In the genomic region with DNA sequence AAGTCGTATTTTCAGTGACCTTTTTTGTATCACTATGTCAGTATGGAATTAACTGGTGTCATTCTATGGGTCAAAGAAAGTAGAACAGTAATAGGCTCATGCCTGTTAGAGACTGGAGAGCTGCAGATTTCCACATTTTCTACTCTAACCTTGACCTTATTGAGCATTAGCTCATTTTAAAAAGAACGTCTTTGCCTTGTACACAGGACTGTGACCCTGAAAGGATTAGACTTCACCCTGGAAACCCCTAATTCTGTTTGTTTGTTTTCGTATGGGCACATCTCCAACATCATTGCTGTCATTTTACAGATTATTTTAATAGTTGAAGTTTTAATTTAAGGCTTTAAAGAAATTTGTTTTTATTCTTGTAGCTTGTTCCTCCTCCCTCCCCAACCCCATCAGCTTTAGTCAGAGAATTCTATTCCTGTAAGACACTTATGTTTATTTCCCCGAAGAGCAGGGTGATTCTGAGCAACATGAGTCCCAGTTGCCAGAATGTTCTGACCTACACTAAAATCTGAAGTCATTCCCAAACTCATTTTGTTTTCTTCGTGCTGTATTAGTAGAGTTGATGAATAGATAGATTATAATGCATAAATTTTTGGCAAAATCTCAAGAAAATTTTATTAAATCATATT, we compare ENCODE assay signal across 1 cellular context.
TF ChIP-seq lines count a peak whose summit lies in the region.

No MANE protein-coding gene starts in this region.

TF ChIP-seq in HepG2, 621 proteins besides CTCF, POLR2A, EP300 and RAD21 (continued from another document and continues in another):
- TF ChIP-seq, protein P1, sequence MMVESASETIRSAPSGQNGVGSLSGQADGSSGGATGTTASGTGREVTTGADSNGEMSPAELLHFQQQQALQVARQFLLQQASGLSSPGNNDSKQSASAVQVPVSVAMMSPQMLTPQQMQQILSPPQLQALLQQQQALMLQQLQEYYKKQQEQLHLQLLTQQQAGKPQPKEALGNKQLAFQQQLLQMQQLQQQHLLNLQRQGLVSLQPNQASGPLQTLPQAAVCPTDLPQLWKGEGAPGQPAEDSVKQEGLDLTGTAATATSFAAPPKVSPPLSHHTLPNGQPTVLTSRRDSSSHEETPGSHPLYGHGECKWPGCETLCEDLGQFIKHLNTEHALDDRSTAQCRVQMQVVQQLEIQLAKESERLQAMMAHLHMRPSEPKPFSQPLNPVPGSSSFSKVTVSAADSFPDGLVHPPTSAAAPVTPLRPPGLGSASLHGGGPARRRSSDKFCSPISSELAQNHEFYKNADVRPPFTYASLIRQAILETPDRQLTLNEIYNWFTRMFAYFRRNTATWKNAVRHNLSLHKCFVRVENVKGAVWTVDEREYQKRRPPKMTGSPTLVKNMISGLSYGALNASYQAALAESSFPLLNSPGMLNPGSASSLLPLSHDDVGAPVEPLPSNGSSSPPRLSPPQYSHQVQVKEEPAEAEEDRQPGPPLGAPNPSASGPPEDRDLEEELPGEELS (CRISPR knock-in tag; IDR thresholded peaks at IDR 0.05) = peak; percentile 17; the same call in 1 of the 2 replicates
- TF ChIP-seq KLF12 (CRISPR knock-in tag; IDR thresholded peaks at IDR 0.05; ENCODE audit: borderline replicate concordance) (peak; percentile 46; the same call in 1 of the 2 replicates), ZNF496 (CRISPR knock-in tag; IDR thresholded peaks at IDR 0.05; ENCODE audit: insufficient replicate concordance) (no peak), RBM39 (IDR thresholded peaks at IDR 0.05; ENCODE audit: low read depth, low read length, poor library complexity, severe bottlenecking) (no peak), KLF15 (CRISPR knock-in tag; IDR thresholded peaks at IDR 0.05; ENCODE audit: borderline replicate concordance) (no peak), SNAI1 (CRISPR knock-in tag; IDR thresholded peaks at IDR 0.05; ENCODE audit: borderline replicate concordance) (no peak), ZNF746 (CRISPR knock-in tag; IDR thresholded peaks at IDR 0.05) (no peak), POGZ (CRISPR knock-in tag; IDR thresholded peaks at IDR 0.05) (peak; percentile 38), NR2F6 (IDR thresholded peaks at IDR 0.05) (peak; percentile 78), NR2F6 (CRISPR knock-in tag; IDR thresholded peaks at IDR 0.05) (peak; percentile 77), DR1 (CRISPR knock-in tag; IDR thresholded peaks at IDR 0.05) (no peak), FOXA3 (CRISPR knock-in tag; IDR thresholded peaks at IDR 0.05) (peak; percentile 65), MEIS2 (CRISPR knock-in tag; IDR thresholded peaks at IDR 0.05) (no peak), ZNF430 (CRISPR knock-in tag; IDR thresholded peaks at IDR 0.05) (no peak)
- TF ChIP-seq, protein P2, sequence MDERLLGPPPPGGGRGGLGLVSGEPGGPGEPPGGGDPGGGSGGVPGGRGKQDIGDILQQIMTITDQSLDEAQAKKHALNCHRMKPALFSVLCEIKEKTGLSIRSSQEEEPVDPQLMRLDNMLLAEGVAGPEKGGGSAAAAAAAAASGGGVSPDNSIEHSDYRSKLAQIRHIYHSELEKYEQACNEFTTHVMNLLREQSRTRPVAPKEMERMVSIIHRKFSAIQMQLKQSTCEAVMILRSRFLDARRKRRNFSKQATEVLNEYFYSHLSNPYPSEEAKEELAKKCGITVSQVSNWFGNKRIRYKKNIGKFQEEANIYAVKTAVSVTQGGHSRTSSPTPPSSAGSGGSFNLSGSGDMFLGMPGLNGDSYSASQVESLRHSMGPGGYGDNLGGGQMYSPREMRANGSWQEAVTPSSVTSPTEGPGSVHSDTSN (CRISPR knock-in tag; IDR thresholded peaks at IDR 0.05) = no peak
- TF ChIP-seq, protein P3, sequence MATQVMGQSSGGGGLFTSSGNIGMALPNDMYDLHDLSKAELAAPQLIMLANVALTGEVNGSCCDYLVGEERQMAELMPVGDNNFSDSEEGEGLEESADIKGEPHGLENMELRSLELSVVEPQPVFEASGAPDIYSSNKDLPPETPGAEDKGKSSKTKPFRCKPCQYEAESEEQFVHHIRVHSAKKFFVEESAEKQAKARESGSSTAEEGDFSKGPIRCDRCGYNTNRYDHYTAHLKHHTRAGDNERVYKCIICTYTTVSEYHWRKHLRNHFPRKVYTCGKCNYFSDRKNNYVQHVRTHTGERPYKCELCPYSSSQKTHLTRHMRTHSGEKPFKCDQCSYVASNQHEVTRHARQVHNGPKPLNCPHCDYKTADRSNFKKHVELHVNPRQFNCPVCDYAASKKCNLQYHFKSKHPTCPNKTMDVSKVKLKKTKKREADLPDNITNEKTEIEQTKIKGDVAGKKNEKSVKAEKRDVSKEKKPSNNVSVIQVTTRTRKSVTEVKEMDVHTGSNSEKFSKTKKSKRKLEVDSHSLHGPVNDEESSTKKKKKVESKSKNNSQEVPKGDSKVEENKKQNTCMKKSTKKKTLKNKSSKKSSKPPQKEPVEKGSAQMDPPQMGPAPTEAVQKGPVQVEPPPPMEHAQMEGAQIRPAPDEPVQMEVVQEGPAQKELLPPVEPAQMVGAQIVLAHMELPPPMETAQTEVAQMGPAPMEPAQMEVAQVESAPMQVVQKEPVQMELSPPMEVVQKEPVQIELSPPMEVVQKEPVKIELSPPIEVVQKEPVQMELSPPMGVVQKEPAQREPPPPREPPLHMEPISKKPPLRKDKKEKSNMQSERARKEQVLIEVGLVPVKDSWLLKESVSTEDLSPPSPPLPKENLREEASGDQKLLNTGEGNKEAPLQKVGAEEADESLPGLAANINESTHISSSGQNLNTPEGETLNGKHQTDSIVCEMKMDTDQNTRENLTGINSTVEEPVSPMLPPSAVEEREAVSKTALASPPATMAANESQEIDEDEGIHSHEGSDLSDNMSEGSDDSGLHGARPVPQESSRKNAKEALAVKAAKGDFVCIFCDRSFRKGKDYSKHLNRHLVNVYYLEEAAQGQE (IDR thresholded peaks at IDR 0.05; ENCODE audit: borderline replicate concordance in 1 of 2, low read depth in 1 of 2, low read length in 2 of 2) = no peak
- TF ChIP-seq, protein P4, sequence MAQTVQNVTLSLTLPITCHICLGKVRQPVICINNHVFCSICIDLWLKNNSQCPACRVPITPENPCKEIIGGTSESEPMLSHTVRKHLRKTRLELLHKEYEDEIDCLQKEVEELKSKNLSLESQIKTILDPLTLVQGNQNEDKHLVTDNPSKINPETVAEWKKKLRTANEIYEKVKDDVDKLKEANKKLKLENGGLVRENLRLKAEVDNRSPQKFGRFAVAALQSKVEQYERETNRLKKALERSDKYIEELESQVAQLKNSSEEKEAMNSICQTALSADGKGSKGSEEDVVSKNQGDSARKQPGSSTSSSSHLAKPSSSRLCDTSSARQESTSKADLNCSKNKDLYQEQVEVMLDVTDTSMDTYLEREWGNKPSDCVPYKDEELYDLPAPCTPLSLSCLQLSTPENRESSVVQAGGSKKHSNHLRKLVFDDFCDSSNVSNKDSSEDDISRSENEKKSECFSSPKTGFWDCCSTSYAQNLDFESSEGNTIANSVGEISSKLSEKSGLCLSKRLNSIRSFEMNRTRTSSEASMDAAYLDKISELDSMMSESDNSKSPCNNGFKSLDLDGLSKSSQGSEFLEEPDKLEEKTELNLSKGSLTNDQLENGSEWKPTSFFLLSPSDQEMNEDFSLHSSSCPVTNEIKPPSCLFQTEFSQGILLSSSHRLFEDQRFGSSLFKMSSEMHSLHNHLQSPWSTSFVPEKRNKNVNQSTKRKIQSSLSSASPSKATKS (CRISPR knock-in tag; IDR thresholded peaks at IDR 0.05) = no peak
- TF ChIP-seq, protein P5, sequence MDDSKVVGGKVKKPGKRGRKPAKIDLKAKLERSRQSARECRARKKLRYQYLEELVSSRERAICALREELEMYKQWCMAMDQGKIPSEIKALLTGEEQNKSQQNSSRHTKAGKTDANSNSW (CRISPR knock-in tag; IDR thresholded peaks at IDR 0.05; ENCODE audit: borderline replicate concordance) = no peak
- TF ChIP-seq, protein P6, sequence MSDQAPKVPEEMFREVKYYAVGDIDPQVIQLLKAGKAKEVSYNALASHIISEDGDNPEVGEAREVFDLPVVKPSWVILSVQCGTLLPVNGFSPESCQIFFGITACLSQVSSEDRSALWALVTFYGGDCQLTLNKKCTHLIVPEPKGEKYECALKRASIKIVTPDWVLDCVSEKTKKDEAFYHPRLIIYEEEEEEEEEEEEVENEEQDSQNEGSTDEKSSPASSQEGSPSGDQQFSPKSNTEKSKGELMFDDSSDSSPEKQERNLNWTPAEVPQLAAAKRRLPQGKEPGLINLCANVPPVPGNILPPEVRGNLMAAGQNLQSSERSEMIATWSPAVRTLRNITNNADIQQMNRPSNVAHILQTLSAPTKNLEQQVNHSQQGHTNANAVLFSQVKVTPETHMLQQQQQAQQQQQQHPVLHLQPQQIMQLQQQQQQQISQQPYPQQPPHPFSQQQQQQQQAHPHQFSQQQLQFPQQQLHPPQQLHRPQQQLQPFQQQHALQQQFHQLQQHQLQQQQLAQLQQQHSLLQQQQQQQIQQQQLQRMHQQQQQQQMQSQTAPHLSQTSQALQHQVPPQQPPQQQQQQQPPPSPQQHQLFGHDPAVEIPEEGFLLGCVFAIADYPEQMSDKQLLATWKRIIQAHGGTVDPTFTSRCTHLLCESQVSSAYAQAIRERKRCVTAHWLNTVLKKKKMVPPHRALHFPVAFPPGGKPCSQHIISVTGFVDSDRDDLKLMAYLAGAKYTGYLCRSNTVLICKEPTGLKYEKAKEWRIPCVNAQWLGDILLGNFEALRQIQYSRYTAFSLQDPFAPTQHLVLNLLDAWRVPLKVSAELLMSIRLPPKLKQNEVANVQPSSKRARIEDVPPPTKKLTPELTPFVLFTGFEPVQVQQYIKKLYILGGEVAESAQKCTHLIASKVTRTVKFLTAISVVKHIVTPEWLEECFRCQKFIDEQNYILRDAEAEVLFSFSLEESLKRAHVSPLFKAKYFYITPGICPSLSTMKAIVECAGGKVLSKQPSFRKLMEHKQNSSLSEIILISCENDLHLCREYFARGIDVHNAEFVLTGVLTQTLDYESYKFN (CRISPR knock-in tag; conservative IDR thresholded peaks at IDR 0.05) = peak; percentile 73
- TF ChIP-seq, protein P7, sequence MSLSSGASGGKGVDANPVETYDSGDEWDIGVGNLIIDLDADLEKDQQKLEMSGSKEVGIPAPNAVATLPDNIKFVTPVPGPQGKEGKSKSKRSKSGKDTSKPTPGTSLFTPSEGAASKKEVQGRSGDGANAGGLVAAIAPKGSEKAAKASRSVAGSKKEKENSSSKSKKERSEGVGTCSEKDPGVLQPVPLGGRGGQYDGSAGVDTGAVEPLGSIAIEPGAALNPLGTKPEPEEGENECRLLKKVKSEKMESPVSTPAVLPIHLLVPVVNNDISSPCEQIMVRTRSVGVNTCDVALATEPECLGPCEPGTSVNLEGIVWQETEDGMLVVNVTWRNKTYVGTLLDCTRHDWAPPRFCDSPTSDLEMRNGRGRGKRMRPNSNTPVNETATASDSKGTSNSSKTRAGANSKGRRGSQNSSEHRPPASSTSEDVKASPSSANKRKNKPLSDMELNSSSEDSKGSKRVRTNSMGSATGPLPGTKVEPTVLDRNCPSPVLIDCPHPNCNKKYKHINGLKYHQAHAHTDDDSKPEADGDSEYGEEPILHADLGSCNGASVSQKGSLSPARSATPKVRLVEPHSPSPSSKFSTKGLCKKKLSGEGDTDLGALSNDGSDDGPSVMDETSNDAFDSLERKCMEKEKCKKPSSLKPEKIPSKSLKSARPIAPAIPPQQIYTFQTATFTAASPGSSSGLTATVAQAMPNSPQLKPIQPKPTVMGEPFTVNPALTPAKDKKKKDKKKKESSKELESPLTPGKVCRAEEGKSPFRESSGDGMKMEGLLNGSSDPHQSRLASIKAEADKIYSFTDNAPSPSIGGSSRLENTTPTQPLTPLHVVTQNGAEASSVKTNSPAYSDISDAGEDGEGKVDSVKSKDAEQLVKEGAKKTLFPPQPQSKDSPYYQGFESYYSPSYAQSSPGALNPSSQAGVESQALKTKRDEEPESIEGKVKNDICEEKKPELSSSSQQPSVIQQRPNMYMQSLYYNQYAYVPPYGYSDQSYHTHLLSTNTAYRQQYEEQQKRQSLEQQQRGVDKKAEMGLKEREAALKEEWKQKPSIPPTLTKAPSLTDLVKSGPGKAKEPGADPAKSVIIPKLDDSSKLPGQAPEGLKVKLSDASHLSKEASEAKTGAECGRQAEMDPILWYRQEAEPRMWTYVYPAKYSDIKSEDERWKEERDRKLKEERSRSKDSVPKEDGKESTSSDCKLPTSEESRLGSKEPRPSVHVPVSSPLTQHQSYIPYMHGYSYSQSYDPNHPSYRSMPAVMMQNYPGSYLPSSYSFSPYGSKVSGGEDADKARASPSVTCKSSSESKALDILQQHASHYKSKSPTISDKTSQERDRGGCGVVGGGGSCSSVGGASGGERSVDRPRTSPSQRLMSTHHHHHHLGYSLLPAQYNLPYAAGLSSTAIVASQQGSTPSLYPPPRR (CRISPR knock-in tag; IDR thresholded peaks at IDR 0.05; ENCODE audit: borderline replicate concordance) = peak; percentile 42; the same call in 1 of the 2 replicates
- TF ChIP-seq, protein P8, sequence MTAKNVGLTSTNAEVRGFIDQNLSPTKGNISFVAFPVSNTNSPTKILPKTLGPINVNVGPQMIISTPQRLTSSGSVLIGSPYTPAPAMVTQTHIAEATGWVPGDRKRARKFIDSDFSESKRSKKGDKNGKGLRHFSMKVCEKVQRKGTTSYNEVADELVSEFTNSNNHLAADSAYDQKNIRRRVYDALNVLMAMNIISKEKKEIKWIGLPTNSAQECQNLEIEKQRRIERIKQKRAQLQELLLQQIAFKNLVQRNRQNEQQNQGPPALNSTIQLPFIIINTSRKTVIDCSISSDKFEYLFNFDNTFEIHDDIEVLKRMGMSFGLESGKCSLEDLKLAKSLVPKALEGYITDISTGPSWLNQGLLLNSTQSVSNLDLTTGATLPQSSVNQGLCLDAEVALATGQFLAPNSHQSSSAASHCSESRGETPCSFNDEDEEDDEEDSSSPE (CRISPR knock-in tag; IDR thresholded peaks at IDR 0.05) = no peak
